In genomic region chr14:25055998-25056687, GRCh38 we compare ENCODE assay signal across 27 cellular contexts. TPM values are rescaled to one million over a fixed set of nuclear protein-coding genes. Genes with fewer than 3 reads are reported as not detected.
DNase-seq lines count a peak whose midpoint lies in the region; ATAC-seq and TF ChIP-seq lines count a peak whose summit lies in the region.
"Had no signal": no experiment of that assay in that cellular context is flagged by ENCODE, and none has a peak within 500 bp of the region (broad histone marks: within the 10 kb centered on the region; RNA-seq: fewer than 3 reads in every experiment).

No MANE protein-coding gene starts in this region.

- H3K4me1 ChIP-seq in adrenal gland (replicated peaks in 1 of 2) = no peaks in the 10 kb centered on the region
- H3K4me1 ChIP-seq in esophagus squamous epithelium = peaks cover under 1 to 8% (median under 1%) of the 10 kb centered on the region in 3 donors
- H3K4me1 ChIP-seq: A549, Caco-2 had no signal

- DNase-seq in EL (peak; percentile 44), dorsolateral prefrontal cortex (no peak), adrenal gland (no peak), esophagus squamous epithelium (lab: John Stamatoyannopoulos, UW) (no peak), nucleus accumbens (lab: John Stamatoyannopoulos, UW) (no peak)
- DNase-seq in stimulated activated naive CD4-positive, alpha-beta T cell treated with Interleukin-2 at 50 U/mL for 16 hours (lab: John Stamatoyannopoulos, UW) = no peak
- DNase-seq: activated CD4-positive, alpha-beta memory T cell treated with anti-CD3 and anti-CD28 coated beads, Interleukin-2, amount 10 ng/mL, durations not matched to agents 7 days and 5 days; activated CD4-positive, CD25-positive, alpha-beta regulatory T cell; activated gamma-delta T cell; Caco-2; DND-41; mesendoderm; naive thymus-derived CD4-positive, alpha-beta T cell; NCI-H1105; NCI-H2029 treated with DMSO at 0.1 percent for 48 hours; NCI-H226; NCI-H774; stimulated activated CD4-positive, alpha-beta T cell treated with anti-CD3 and anti-CD28 coated beads, Interleukin-4, amount 100 ng/mL, for 24 hours; stimulated activated naive CD8-positive, alpha-beta T cell treated with anti-CD3 and anti-CD28 coated beads, Interleukin-15, amount 100 ng/mL, for 72 hours; T1000; trophoblast cell had no signal

- no peaks in the 10 kb centered on the region for H3K36me3 ChIP-seq in adrenal gland (replicated peaks in 1 of 2)
- H3K36me3 ChIP-seq in esophagus squamous epithelium = no peaks in the 10 kb centered on the region

- H3K9me3 ChIP-seq in adrenal gland (replicated peaks in 1 of 3) = no peaks in the 10 kb centered on the region
- no peaks in the 10 kb centered on the region for H3K9me3 ChIP-seq in esophagus squamous epithelium
- H3K9me3 ChIP-seq: A549, Caco-2 had no signal

- TF ChIP-seq CTCF in dorsolateral prefrontal cortex (IDR thresholded peaks at IDR 0.05 in 54 of 56, conservative IDR thresholded peaks at IDR 0.05 in 2 of 56; ENCODE audit: low read depth in 1 of 56, partially characterized antibody in 56 of 56) (no peak), adrenal gland (IDR thresholded peaks at IDR 0.05) (no peak), esophagus squamous epithelium (IDR thresholded peaks at IDR 0.05) (no peak)

- ATAC-seq in HG02852 (IDR thresholded peaks at IDR 0.05; ENCODE audit: unreplicated experiment) = peak; percentile 46
- ATAC-seq: A549; GM23338; naive thymus-derived CD4-positive, alpha-beta T cell; stimulated activated naive CD8-positive, alpha-beta T cell treated with anti-CD3 and anti-CD28 coated beads, Interleukin-15, amount 100 ng/mL, for 72 hours had no signal

- WGBS in adrenal gland, 4 donors = 65 to 71% (median 68%) methylated on average over 2 of the region's 2 CpGs
- 26 to 33% methylated on average over 2 of the region's 2 CpGs for WGBS in esophagus squamous epithelium, 2 donors

- H3K27me3 ChIP-seq in dorsolateral prefrontal cortex = no peaks in the 10 kb centered on the region
- H3K27me3 ChIP-seq in layer of hippocampus (ENCODE audit: control insufficient read depth, insufficient read depth, low read length) = no peaks in the 10 kb centered on the region
- peaks cover 17% of the 10 kb centered on the region for H3K27me3 ChIP-seq in adrenal gland
- peaks cover 0 to 24% (median 0%) of the 10 kb centered on the region in 4 donors for H3K27me3 ChIP-seq in esophagus squamous epithelium

- no peak overlapping the region for H3K4me3 ChIP-seq in dorsolateral prefrontal cortex
- no peak overlapping the region for H3K4me3 ChIP-seq in adrenal gland
- no peak overlapping the region for H3K4me3 ChIP-seq in esophagus squamous epithelium
- H3K4me3 ChIP-seq: A549, GM23338, skin epidermis had no signal

- intact Hi-C loops in dorsolateral prefrontal cortex (cut with DNase I) (loop anchor here in 1 of 2 donors (5.0 kb wide), 1 partner anchor 324 kb away; no protein-coding TSS in a partner anchor), adrenal gland (cut with DNase I) (no loop called here), esophagus squamous epithelium (cut with DNase I) (no loop called here)

- H3K27ac ChIP-seq in dorsolateral prefrontal cortex (peak overlapping the region in 51 of 59 donors; percentile 12 to 91 (median 79)), layer of hippocampus (ENCODE audit: low read depth, low read length) (peak overlapping the region; percentile 87), adrenal gland (no peak overlapping the region), esophagus squamous epithelium (no peak overlapping the region)
- H3K27ac ChIP-seq: A549, HL-60, skin epidermis had no signal

- TF ChIP-seq POLR2A in adrenal gland (IDR thresholded peaks at IDR 0.05) (no peak), esophagus squamous epithelium (IDR thresholded peaks at IDR 0.05) (no peak)

RNA-seq across cellular contexts. Expression of gene STXBP6, which starts 6.2 kb away (rescaled TPM):
- total RNA-seq in dorsolateral prefrontal cortex (10 to 100 TPM; 22.3 to 73.1 (median 46.8) TPM), adrenal gland (under 1 TPM; 0.06 to 0.74 (median 0.64) TPM), esophagus squamous epithelium (1 to 10 TPM; 1.2 to 9.7 (median 2.8) TPM)
- polyA plus RNA-seq in adrenal gland = 1 to 10 TPM in 2 of 3 donors, under 1 TPM in 1; 0.32 to 1.1 (median 1.1) TPM
- total RNA-seq: activated CD4-positive, alpha-beta memory T cell treated with anti-CD3 and anti-CD28 coated beads, Interleukin-2, amount 10 ng/mL, durations not matched to agents 7 days and 5 days; naive thymus-derived CD4-positive, alpha-beta T cell had no signal
- polyA plus RNA-seq: naive thymus-derived CD4-positive, alpha-beta T cell had no signal

Comparison
In these comparisons a context has a peak if more than half of its experiments do, and no peak if none do; other contexts are left out.
1. H3K27ac ChIP-seq: peak in dorsolateral prefrontal cortex (51 of 59) and layer of hippocampus (single experiment); none in adrenal gland (0 of 5) and esophagus squamous epithelium (0 of 4).